Comparison of ENCODE assay signal across 5 cellular contexts in the genomic region with DNA sequence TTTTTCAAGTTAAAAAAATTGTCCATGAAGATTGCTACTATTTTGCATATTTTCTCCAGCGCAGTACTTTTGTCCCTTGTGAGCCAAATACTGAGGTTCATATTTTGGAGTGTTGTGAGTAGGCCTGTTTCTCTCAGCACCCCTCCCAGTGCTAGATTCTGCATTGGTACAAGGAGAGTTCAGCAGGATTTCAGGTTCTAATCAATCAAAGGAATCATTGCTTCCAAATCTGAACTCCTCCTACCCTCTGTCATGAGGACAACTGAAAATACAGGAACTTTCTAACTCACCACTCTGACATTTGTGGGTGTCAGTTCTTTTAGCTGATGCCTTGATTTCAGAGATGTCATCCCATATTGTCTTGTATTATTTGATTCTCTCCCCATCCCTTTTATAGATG.
"Had no signal": no experiment of that assay in that cellular context is flagged by ENCODE, and none has a peak within 500 bp of the region (broad histone marks: within the 10 kb centered on the region; RNA-seq: fewer than 3 reads in every experiment).

No MANE protein-coding gene starts in this region.

- H3K4me3 Mint-ChIP-seq: IgD-negative memory B cell had no signal

- H3K9me3 Mint-ChIP-seq: IgD-negative memory B cell had no signal

- H3K27ac ChIP-seq: HL-60 had no signal

- H3K36me3 Mint-ChIP-seq: IgD-negative memory B cell had no signal

- H3K27ac Mint-ChIP-seq: IgD-negative memory B cell had no signal

- H3K4me3 ChIP-seq: K562 had no signal

- DNase-seq: IMR-90, KBM-7 had no signal
